ENCODE assay signal across 8 cellular contexts in the genomic region with DNA sequence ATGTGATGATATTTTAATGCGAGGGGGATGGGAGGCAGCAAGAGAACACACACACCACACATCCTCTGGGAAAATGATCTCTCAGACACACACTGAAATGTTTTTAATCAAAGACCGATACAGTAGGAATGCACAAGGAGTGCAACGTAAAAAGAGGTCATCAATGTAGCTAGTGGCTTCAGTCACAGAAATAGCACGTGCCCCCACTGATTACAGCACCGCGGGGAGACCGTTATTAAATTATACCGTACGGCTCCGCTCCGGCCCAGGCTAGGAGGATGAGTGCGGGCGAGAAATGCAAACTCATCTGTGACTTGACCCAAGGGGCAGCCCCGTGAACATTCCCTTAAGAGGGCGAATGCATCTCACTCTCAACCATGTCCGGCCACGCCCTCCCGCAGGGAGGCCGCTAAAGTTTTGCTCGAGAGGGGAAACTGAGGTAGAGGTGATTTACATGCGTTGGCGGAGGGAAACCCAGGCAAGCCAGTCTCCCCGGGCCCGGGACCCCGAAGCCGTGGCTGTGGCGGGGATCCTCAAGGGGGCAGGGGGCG.
A peak's percentile ranks its signal among the peaks of the same experiment; 100 is the strongest.
DNase-seq lines count a peak whose midpoint lies in the region; ATAC-seq and TF ChIP-seq lines count a peak whose summit lies in the region.

No MANE protein-coding gene starts in this region.

- H3K27ac ChIP-seq in caudate nucleus (ENCODE audit: low read depth, low read length): peak overlapping the region; percentile 82

- H3K4me3 ChIP-seq in AG10803 (ENCODE audit: low read length): peak overlapping the region; percentile 72

- TF ChIP-seq CTCF in AG10803 (conservative IDR thresholded peaks at IDR 0.05; ENCODE audit: low read length): no peak

- peak; percentile 47 for ATAC-seq in GM18868 (IDR thresholded peaks at IDR 0.05; ENCODE audit: unreplicated experiment)
- ATAC-seq in HG03097 (IDR thresholded peaks at IDR 0.05; ENCODE audit: low FRiP score, unreplicated experiment): peak; percentile 32

- DNase-seq in AG10803 (ENCODE audit: low read depth): peak; percentile 40
- DNase-seq in SW 1271 (lab: John Stamatoyannopoulos, UW): peak; percentile 4 to 27
- DNase-seq in caudate nucleus (lab: John Stamatoyannopoulos, UW): peak in 12 of 61 donors; percentile 0 to 74 (median 26)
- peak; percentile 47 for DNase-seq in kidney tubule cell (ENCODE audit: low spot score)
- peak; percentile 73 to 74 for DNase-seq in stimulated activated CD4-positive, alpha-beta T cell treated with anti-CD3 and anti-CD28 coated beads, Interleukin-2, amount 100 ng/mL, for 24 hours
- DNase-seq in DMS79 (lab: John Stamatoyannopoulos, UW): no peak
